ENCODE assay signal across 23 cellular contexts in genomic region chr2:124347209-124347608, GRCh38.
DNase-seq lines count a peak whose midpoint lies in the region; ATAC-seq, FAIRE-seq and TF ChIP-seq lines count a peak whose summit lies in the region.
"Had no signal": no experiment of that assay in that cellular context is flagged by ENCODE, and none has a peak within 500 bp of the region (broad histone marks: within the 10 kb centered on the region; RNA-seq: fewer than 3 reads in every experiment).

No MANE protein-coding gene starts in this region.

- no peaks in the 10 kb centered on the region for H3K36me3 ChIP-seq in H1 (ENCODE audit: control insufficient read depth in 2 of 4, insufficient read depth in 4 of 4, low read length in 3 of 4)
- H3K36me3 ChIP-seq in PC-3 (ENCODE audit: low read depth, low read length): no peaks in the 10 kb centered on the region
- H3K36me3 ChIP-seq: SJSA1 had no signal

- H3K14ac ChIP-seq in H1 (ENCODE audit: insufficient read length): no peak overlapping the region

- no peak overlapping the region for H4K5ac ChIP-seq in H1 (ENCODE audit: insufficient read length, low read depth, low read length)

- BruUV-seq in PC-3 (replicated peaks; lab: Mats Ljungman, UMichigan): no TSS peak

- POLR2A ChIA-PET in H1 (lab: Charles Lee; ENCODE audit: partially characterized antibody) (no interaction called here), PC-3 (lab: Charles Lee; ENCODE audit: unreplicated experiment) (no interaction called here)

- H3K9me3 ChIP-seq in H1 (ENCODE audit: insufficient read depth in 2 of 2, low read depth in 1 of 2, low read length in 1 of 2) (no peaks in the 10 kb centered on the region), PC-3 (ENCODE audit: low read length) (no peaks in the 10 kb centered on the region)

- no peak overlapping the region for H2AK5ac ChIP-seq in H1 (ENCODE audit: low read depth, low read length)

- intact Hi-C loops in PC-3 (cut with micrococcal nuclease): no loop called here

- H3K9ac ChIP-seq in H1 (replicated peaks in 1 of 4; ENCODE audit: extremely low read depth in 1 of 4, low read depth in 3 of 4, low read length in 3 of 4) (no peak overlapping the region), PC-3 (ENCODE audit: low read length) (no peak overlapping the region)

- no peak overlapping the region for H3K56ac ChIP-seq in H1 (replicated peaks; ENCODE audit: insufficient read length, low read depth, low read length)

- no peak overlapping the region for H3K4ac ChIP-seq in H1 (replicated peaks; ENCODE audit: insufficient read length, low read depth, low read length)

- no peaks in the 10 kb centered on the region for H3F3A ChIP-seq in PC-3 (ENCODE audit: low read length, unreplicated experiment)

- H3K18ac ChIP-seq in H1 (ENCODE audit: extremely low read depth, low read length): no peak overlapping the region

- H3K4me2 ChIP-seq in H1 (ENCODE audit: insufficient read depth in 1 of 2, low read depth in 2 of 2, low read length in 2 of 2) (no peak overlapping the region), PC-3 (ENCODE audit: low read length) (no peak overlapping the region)
- H3K4me2 ChIP-seq: PC-9 had no signal

- no peaks in the 10 kb centered on the region for H3K79me1 ChIP-seq in H1 (ENCODE audit: low read depth, low read length)

- no peaks in the 10 kb centered on the region for H3K9me2 ChIP-seq in PC-3 (replicated peaks; ENCODE audit: low read length)

- no peak for ATAC-seq in PC-3
- ATAC-seq: K562 had no signal

- H3K27ac ChIP-seq in H1 (ENCODE audit: low read depth, low read length) (no peak overlapping the region), PC-3 (ENCODE audit: low read length) (no peak overlapping the region)
- H3K27ac ChIP-seq: PC-9, SJSA1 had no signal

- H3K79me2 ChIP-seq in H1 (ENCODE audit: control insufficient read depth in 1 of 2, insufficient read depth in 2 of 2, low read length in 2 of 2) (no peaks in the 10 kb centered on the region), PC-3 (ENCODE audit: low read length) (no peaks in the 10 kb centered on the region)

- no peaks in the 10 kb centered on the region for H3K23me2 ChIP-seq in H1 (ENCODE audit: low read depth, low read length)

- H3K4me3 ChIP-seq in H1 (ENCODE audit: extremely low read depth in 1 of 4, insufficient read depth in 2 of 4, low read depth in 3 of 4, low read length in 4 of 4) (no peak overlapping the region), PC-3 (ENCODE audit: low read length) (no peak overlapping the region)
- H3K4me3 ChIP-seq: K562, PC-9, SJSA1 had no signal

- no peak for TF ChIP-seq RAD21 in H1 (IDR thresholded peaks at IDR 0.05 in 1 of 2, conservative IDR thresholded peaks at IDR 0.05 in 1 of 2; ENCODE audit: low read depth in 2 of 2, low read length in 2 of 2)

- 83% methylated on average over 7 of the region's 7 CpGs; no CpG with 5 or more reads in 1 of the 2 experiments for WGBS in H1 (ENCODE audit: extremely low coverage in 1 of 2, insufficient coverage in 1 of 2, insufficient read length in 1 of 2, insufficient replicate concordance in 2 of 2, low coverage in 1 of 2, low lambda C conversion rate in 2 of 2, missing lambda C conversion rate in 1 of 2), 2 experiments

- H3K23ac ChIP-seq in H1 (ENCODE audit: insufficient read length): no peak overlapping the region

- H4K91ac ChIP-seq in H1 (replicated peaks; ENCODE audit: insufficient read length, low read length): no peak overlapping the region

- H2BK12ac ChIP-seq in H1 (ENCODE audit: low read depth, low read length): no peak overlapping the region

- peak overlapping the region; percentile 28; the same call in 1 of the 2 replicates for H4K8ac ChIP-seq in H1 (ENCODE audit: extremely low read depth, insufficient read depth, low read length)

- peak; percentile 10 for DNase-seq in COLO829 (ENCODE audit: low spot score)
- peak; percentile 12 for DNase-seq in NCI-H187 treated with DMSO at 0.1 percent for 48 hours (lab: John Stamatoyannopoulos, UW)
- DNase-seq in H1 (ENCODE audit: low read depth in 1 of 2, low spot score in 2 of 2): no peak
- peak; percentile 2 for DNase-seq in left kidney (ENCODE audit: low read depth, low spot score)
- no peak for DNase-seq in PC-3
- no peak for DNase-seq in HCEC 1CT
- DNase-seq in amniotic stem cell (lab: John Stamatoyannopoulos, UW): no peak
- DNase-seq: DMS79; EL; GF-D8; NCI-H1105 treated with DMSO at 0.1 percent for 48 hours; NCI-H146; NCI-H2029; NCI-H526; NCI-H82; NK-92 treated with Interleukin-12 subunit alpha and Interleukin-12 subunit beta, amount 100 ng/mL, for 24 hours; PC-9; Right ventricle myocardium superior; RPMI8226 had no signal

- H4K20me1 ChIP-seq in H1 (replicated peaks in 1 of 2; ENCODE audit: control insufficient read depth in 1 of 2, insufficient read depth in 2 of 2, low read length in 2 of 2): no peaks in the 10 kb centered on the region
- H4K20me1 ChIP-seq in PC-3 (ENCODE audit: low read length): no peaks in the 10 kb centered on the region

- TF ChIP-seq EP300 in H1 (IDR thresholded peaks at IDR 0.05; ENCODE audit: borderline replicate concordance in 1 of 2, low read depth in 2 of 2, low read length in 2 of 2): no peak

- H3K27me3 ChIP-seq in H1 (replicated peaks in 1 of 4; ENCODE audit: control insufficient read depth in 3 of 4, extremely low read depth in 1 of 4, insufficient read depth in 3 of 4, low read length in 3 of 4) (no peaks in the 10 kb centered on the region), PC-3 (ENCODE audit: low read length) (no peaks in the 10 kb centered on the region)
- H3K27me3 ChIP-seq: SJSA1 had no signal

- no peak for FAIRE-seq in H1 (lab: Jason Lieb, UNC)
- FAIRE-seq: GM12891, HTR-8/SVneo, K562 had no signal

- TF ChIP-seq CTCF in H1 (IDR thresholded peaks at IDR 0.05; ENCODE audit: control extremely low read depth in 1 of 3, insufficient read depth in 1 of 3, low read depth in 1 of 3, low read length in 3 of 3): no peak
- no peak for TF ChIP-seq CTCF in PC-3 (conservative IDR thresholded peaks at IDR 0.05; ENCODE audit: low read depth, low read length)

- no peak overlapping the region for H2BK20ac ChIP-seq in H1 (ENCODE audit: low read length)

- H2BK120ac ChIP-seq in H1 (replicated peaks; ENCODE audit: low read depth, low read length): no peak overlapping the region

- H3K4me1 ChIP-seq in H1 (replicated peaks in 1 of 4; ENCODE audit: control insufficient read depth in 3 of 4, insufficient read depth in 4 of 4, low read length in 3 of 4) (no peaks in the 10 kb centered on the region), PC-3 (ENCODE audit: insufficient read depth, low read length) (no peaks in the 10 kb centered on the region)
- H3K4me1 ChIP-seq: SJSA1 had no signal

- CTCF ChIA-PET in H1 (lab: Charles Lee; ENCODE audit: partially characterized antibody) (no interaction called here), PC-3 (lab: Charles Lee) (no interaction called here)

- no peak for TF ChIP-seq POLR2A in H1 (IDR thresholded peaks at IDR 0.05; ENCODE audit: control extremely low read depth in 1 of 2, low read depth in 2 of 2, low read length in 2 of 2)

- H2BK5ac ChIP-seq in H1 (ENCODE audit: low read depth, low read length): no peak overlapping the region

- H2AFZ ChIP-seq in H1 (ENCODE audit: low read length) (peak overlapping the region; percentile 62; the same call in 1 of the 2 replicates), PC-3 (ENCODE audit: low read length) (no peak overlapping the region)
- H2AFZ ChIP-seq: PC-9 had no signal

- no peak overlapping the region for H2BK15ac ChIP-seq in H1 (ENCODE audit: low read length)

TF ChIP-seq in H1, 55 proteins besides CTCF, POLR2A, EP300 and RAD21:
- no peak for TF ChIP-seq RXRA (IDR thresholded peaks at IDR 0.05; ENCODE audit: insufficient read depth, low read depth, low read length)
- no peak for TF ChIP-seq CBX8 (IDR thresholded peaks at IDR 0.05; ENCODE audit: borderline replicate concordance, low read depth, low read length)
- no peak for TF ChIP-seq TCF12 (IDR thresholded peaks at IDR 0.05; ENCODE audit: low read depth, low read length)
- TF ChIP-seq TBP (IDR thresholded peaks at IDR 0.05; ENCODE audit: low read depth, low read length): no peak
- TF ChIP-seq BCL11A (IDR thresholded peaks at IDR 0.05; ENCODE audit: low read depth in 2 of 2, low read length in 2 of 2): no peak
- no peak for TF ChIP-seq MAX (IDR thresholded peaks at IDR 0.05)
- TF ChIP-seq CBX5 (IDR thresholded peaks at IDR 0.05; ENCODE audit: low read depth, low read length): no peak
- TF ChIP-seq JUND (IDR thresholded peaks at IDR 0.05; ENCODE audit: low read length): no peak
- no peak for TF ChIP-seq ATF2 (IDR thresholded peaks at IDR 0.05; ENCODE audit: low read length)
- no peak for TF ChIP-seq POLR2AphosphoS5 (IDR thresholded peaks at IDR 0.05; ENCODE audit: low read depth, low read length)
- TF ChIP-seq CTBP2 (IDR thresholded peaks at IDR 0.05; ENCODE audit: borderline replicate concordance, insufficient read depth, insufficient read length, low read length): no peak
- no peak for TF ChIP-seq SAP30 (IDR thresholded peaks at IDR 0.05; ENCODE audit: insufficient read depth, insufficient replicate concordance, low read length)
- TF ChIP-seq TAF1 (IDR thresholded peaks at IDR 0.05; ENCODE audit: low read depth, low read length): no peak
- TF ChIP-seq EZH2 (IDR thresholded peaks at IDR 0.05; ENCODE audit: low read depth, low read length, severe bottlenecking): no peak
- TF ChIP-seq NRF1 (IDR thresholded peaks at IDR 0.05; ENCODE audit: low read depth, low read length): no peak
- no peak for TF ChIP-seq JUN (IDR thresholded peaks at IDR 0.05; ENCODE audit: low read depth, low read length)
- TF ChIP-seq YY1 (IDR thresholded peaks at IDR 0.05; ENCODE audit: low read depth, low read length): no peak
- no peak for TF ChIP-seq ZNF274 (IDR thresholded peaks at IDR 0.05; ENCODE audit: borderline replicate concordance, extremely low read depth, low read length)
- no peak for TF ChIP-seq POU5F1 (IDR thresholded peaks at IDR 0.05; ENCODE audit: low read depth, low read length)

Comparison
In these comparisons a context has a peak if more than half of its experiments do, and no peak if none do; other contexts are left out.
1. DNase-seq: peak in COLO829 (single experiment), NCI-H187 treated with DMSO at 0.1 percent for 48 hours (single experiment) and left kidney (single experiment); none in H1 (0 of 2), PC-3 (single experiment), HCEC 1CT (single experiment) and amniotic stem cell (single experiment).